In genomic region chr6:144876689-144877088, GRCh38 we compare ENCODE assay signal across 27 cellular contexts.
"Had no signal": no experiment of that assay in that cellular context is flagged by ENCODE, and none has a peak within 500 bp of the region (broad histone marks: within the 10 kb centered on the region; RNA-seq: fewer than 3 reads in every experiment).

No MANE protein-coding gene starts in this region.

- H3K4me1 ChIP-seq: stomach, suprapubic skin, testis, thyroid gland, tibial artery, tibial nerve, transverse colon, upper lobe of left lung, upper lobe of right lung, uterus, vagina had no signal

- H3K27ac ChIP-seq: stomach, suprapubic skin, testis, thoracic aorta, thyroid gland, tibial artery, tibial nerve, transverse colon, upper lobe of left lung, upper lobe of right lung, uterus, vagina had no signal

- H3K4me3 ChIP-seq: stomach, suprapubic skin, testis, thoracic aorta, thyroid gland, tibial artery, tibial nerve, transverse colon, upper lobe of left lung, upper lobe of right lung, uterus, vagina had no signal

- ATAC-seq: stimulated activated effector memory CD8-positive, alpha-beta T cell treated with anti-CD3 and anti-CD28 coated beads, Interleukin-12 subunit alpha, Interleukin-12 subunit beta, amount 100 ng/mL, for 72 hours; stimulated activated memory B cell treated with anti-CD40 and anti-IgM and Interleukin-4, amounts not matched to agents 10 μg/mL and 1 μg/mL and 100 μg/mL, for 72 hours; stimulated activated naive B cell treated with anti-CD40 and anti-IgM and Interleukin-4, amounts not matched to agents 10 μg/mL and 1 μg/mL and 100 μg/mL, for 72 hours; stimulated activated naive CD8-positive, alpha-beta T cell treated with anti-CD3 and anti-CD28 coated beads, Interleukin-15, amount 100 ng/mL, for 72 hours; stimulated activated naive CD8-positive, alpha-beta T cell treated with anti-CD3 and anti-CD28 coated beads, Interleukin-15, Interleukin-2, amounts not matched to agents 100 U/mL and 50 U/mL, for 24 hours; upper lobe of right lung had no signal

- H3K9me3 ChIP-seq: stomach, suprapubic skin, testis, thoracic aorta, thyroid gland, tibial artery, tibial nerve, transverse colon, upper lobe of left lung, upper lobe of right lung, uterus, vagina had no signal

- FAIRE-seq: urothelium cell line had no signal

- H3K36me3 ChIP-seq: stomach, suprapubic skin, thoracic aorta, thyroid gland, tibial artery, tibial nerve, transverse colon, upper lobe of left lung, upper lobe of right lung, uterus, vagina had no signal

- H3K27me3 ChIP-seq: stomach, suprapubic skin, testis, thyroid gland, tibial artery, tibial nerve, transverse colon, upper lobe of left lung, upper lobe of right lung, uterus, vagina had no signal

- DNase-seq: stimulated activated CD4-positive, alpha-beta T cell treated with anti-CD3 and anti-CD28 coated beads, Interleukin-2, amount 100 ng/mL, for 48 hours; stimulated activated CD4-positive, alpha-beta T cell treated with anti-CD3 and anti-CD28 coated beads, Interleukin-4, amount 100 ng/mL, for 1 hour; stimulated activated CD4-positive, alpha-beta T cell treated with anti-CD3 and anti-CD28 coated beads, Interleukin-4, amount 100 ng/mL, for 24 hours; stimulated activated CD4-positive, alpha-beta T cell treated with anti-CD3 and anti-CD28 coated beads, Interleukin-4, amount 100 ng/mL, for 4 hours; stimulated activated CD8-positive, alpha-beta memory T cell treated with anti-CD3 and anti-CD28 coated beads, Interleukin-4, amount 100 ng/mL, for 48 hours; stimulated activated naive B cell treated with anti-CD40 and anti-IgM and Interleukin-4, amounts not matched to agents 10 μg/mL and 1 μg/mL and 100 μg/mL, for 72 hours; stimulated activated naive CD4-positive, alpha-beta T cell; stimulated activated naive CD4-positive, alpha-beta T cell treated with Interleukin-2 at 50 U/mL for 16 hours; stimulated activated naive CD8-positive, alpha-beta T cell treated with anti-CD3 and anti-CD28 coated beads, Interleukin-15, amount 100 ng/mL, for 72 hours; stimulated activated naive CD8-positive, alpha-beta T cell treated with anti-CD3 and anti-CD28 coated beads, Interleukin-15, Interleukin-2, amounts not matched to agents 100 U/mL and 50 U/mL, for 24 hours; stomach; substantia nigra; testis; thyroid gland; tibial artery; transverse colon; trophoblast cell; upper lobe of left lung; upper lobe of right lung; uterus had no signal
